In the genomic region with DNA sequence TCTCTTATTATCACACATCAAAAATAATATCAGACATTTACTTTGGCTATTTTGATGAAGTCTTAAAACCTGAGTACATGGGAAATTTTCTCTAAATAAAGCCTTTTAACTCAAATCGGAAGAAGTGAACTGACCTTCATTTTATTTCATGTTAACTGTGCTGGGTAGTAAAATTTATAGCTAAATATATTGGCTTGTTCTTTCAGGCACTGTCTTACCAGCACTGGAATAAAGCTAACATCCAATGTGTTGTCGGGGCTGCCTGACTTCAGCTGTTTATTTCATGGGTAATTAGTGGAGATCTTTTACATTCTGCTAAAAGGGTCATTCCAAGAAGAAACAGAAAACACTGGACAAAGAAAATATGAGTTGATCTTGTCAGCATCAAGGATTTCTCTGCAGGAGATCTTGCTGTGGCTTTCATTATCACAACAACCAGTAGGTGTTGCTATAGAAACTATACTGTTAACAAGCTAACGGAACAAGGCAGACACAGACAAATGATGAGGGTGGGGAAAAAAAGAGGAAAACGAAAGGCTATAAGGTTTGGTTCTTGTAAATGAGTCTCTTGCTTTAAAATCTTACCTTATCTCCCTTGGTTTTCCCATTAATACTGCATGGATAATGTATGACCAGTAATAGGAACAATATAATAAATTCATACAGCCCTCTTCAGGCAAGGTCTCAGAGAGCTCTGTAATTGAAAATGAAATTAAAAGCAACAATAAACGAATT, we compare ENCODE assay signal across 8 cellular contexts.
DNase-seq lines count a peak whose midpoint lies in the region; ATAC-seq and TF ChIP-seq lines count a peak whose summit lies in the region.

No MANE protein-coding gene starts in this region.

- H3K36me3 ChIP-seq in tibial artery (no peaks in the 10 kb centered on the region), heart left ventricle (no peaks in the 10 kb centered on the region)

- peak overlapping the region; percentile 6; the same call in 1 of the 2 replicates for H3K4me3 ChIP-seq in GM08714 (ENCODE audit: low read length)
- no peak overlapping the region for H3K4me3 ChIP-seq in tibial artery
- no peak overlapping the region for H3K4me3 ChIP-seq in heart left ventricle

- H3K27me3 ChIP-seq in foreskin keratinocyte (no peaks in the 10 kb centered on the region), tibial artery (no peaks in the 10 kb centered on the region), heart left ventricle (no peaks in the 10 kb centered on the region)

- H3K9me3 ChIP-seq in tibial artery (no peaks in the 10 kb centered on the region), heart left ventricle (no peaks in the 10 kb centered on the region)

- TF ChIP-seq CTCF in foreskin keratinocyte (conservative IDR thresholded peaks at IDR 0.05) (peak; percentile 56), tibial artery (IDR thresholded peaks at IDR 0.05) (no peak), heart left ventricle (IDR thresholded peaks at IDR 0.05) (no peak)

- no peak for TF ChIP-seq POLR2A in heart left ventricle (IDR thresholded peaks at IDR 0.05)

- DNase-seq in RPMI7951 (ENCODE audit: low read depth) (peak; percentile 83), foreskin keratinocyte (peak in 1 of 2 donors; percentile 32), tibial artery (no peak), heart left ventricle (no peak)
- DNase-seq in stimulated activated CD4-positive, alpha-beta T cell treated with anti-CD3 and anti-CD28 coated beads, Interleukin-4, amount 100 ng/mL, for 24 hours = no peak

- intact Hi-C loops in tibial artery (cut with DNase I; ENCODE audit: low total_unique reads) (no loop called here), heart left ventricle (cut with DNase I) (no loop called here)

- ATAC-seq in GM21515 (IDR thresholded peaks at IDR 0.05; ENCODE audit: unreplicated experiment) (peak; percentile 93), HG03575 (IDR thresholded peaks at IDR 0.05; ENCODE audit: extremely low read depth, insufficient number of reproducible peaks, low FRiP score, unreplicated experiment) (peak; percentile 79), foreskin keratinocyte (peak; percentile 67), heart left ventricle (no peak)

- H3K27ac ChIP-seq in foreskin keratinocyte (no peak overlapping the region), tibial artery (no peak overlapping the region), heart left ventricle (no peak overlapping the region)

- H3K4me1 ChIP-seq in foreskin keratinocyte (no peaks in the 10 kb centered on the region), tibial artery (no peaks in the 10 kb centered on the region), heart left ventricle (no peaks in the 10 kb centered on the region)

- WGBS in heart left ventricle, 4 donors = 41 to 47% (median 42%) methylated on average over 5 of the region's 5 CpGs

Comparison
In these comparisons a context has a peak if more than half of its experiments do, and no peak if none do; other contexts are left out.
1. ATAC-seq: peak in GM21515 (single experiment), HG03575 (single experiment) and foreskin keratinocyte (single experiment); none in heart left ventricle (0 of 4).